ENCODE assay signal across 1 cellular context in genomic region chr1:162691999-162692575, GRCh38.
TF ChIP-seq lines count a peak whose summit lies in the region.

No MANE protein-coding gene starts in this region.

TF ChIP-seq in GM23338, 12 proteins besides CTCF, POLR2A, EP300 and RAD21:
- no peak for TF ChIP-seq REST (IDR thresholded peaks at IDR 0.05; ENCODE audit: unreplicated experiment)
- TF ChIP-seq POLR2AphosphoS5 (IDR thresholded peaks at IDR 0.05; ENCODE audit: low read depth): no peak
- no peak for TF ChIP-seq EZH2phosphoT487 (IDR thresholded peaks at IDR 0.05; ENCODE audit: unreplicated experiment)
- no peak for TF ChIP-seq CREB1 (CRISPR knock-in tag; IDR thresholded peaks at IDR 0.05; ENCODE audit: low read depth)
- TF ChIP-seq ZNF114 (CRISPR knock-in tag; IDR thresholded peaks at IDR 0.05): no peak
- TF ChIP-seq ZNF331 (CRISPR knock-in tag; IDR thresholded peaks at IDR 0.05; ENCODE audit: low read depth): no peak
- TF ChIP-seq EZH2 (IDR thresholded peaks at IDR 0.05; ENCODE audit: low read depth, unreplicated experiment): no peak
- no peak for TF ChIP-seq ZNF462 (CRISPR knock-in tag; IDR thresholded peaks at IDR 0.05)
- no peak for TF ChIP-seq STAT1 (IDR thresholded peaks at IDR 0.05; ENCODE audit: unreplicated experiment)
TF ChIP-seq in GM23338: peak in this region for 0.
